In the genomic region with DNA sequence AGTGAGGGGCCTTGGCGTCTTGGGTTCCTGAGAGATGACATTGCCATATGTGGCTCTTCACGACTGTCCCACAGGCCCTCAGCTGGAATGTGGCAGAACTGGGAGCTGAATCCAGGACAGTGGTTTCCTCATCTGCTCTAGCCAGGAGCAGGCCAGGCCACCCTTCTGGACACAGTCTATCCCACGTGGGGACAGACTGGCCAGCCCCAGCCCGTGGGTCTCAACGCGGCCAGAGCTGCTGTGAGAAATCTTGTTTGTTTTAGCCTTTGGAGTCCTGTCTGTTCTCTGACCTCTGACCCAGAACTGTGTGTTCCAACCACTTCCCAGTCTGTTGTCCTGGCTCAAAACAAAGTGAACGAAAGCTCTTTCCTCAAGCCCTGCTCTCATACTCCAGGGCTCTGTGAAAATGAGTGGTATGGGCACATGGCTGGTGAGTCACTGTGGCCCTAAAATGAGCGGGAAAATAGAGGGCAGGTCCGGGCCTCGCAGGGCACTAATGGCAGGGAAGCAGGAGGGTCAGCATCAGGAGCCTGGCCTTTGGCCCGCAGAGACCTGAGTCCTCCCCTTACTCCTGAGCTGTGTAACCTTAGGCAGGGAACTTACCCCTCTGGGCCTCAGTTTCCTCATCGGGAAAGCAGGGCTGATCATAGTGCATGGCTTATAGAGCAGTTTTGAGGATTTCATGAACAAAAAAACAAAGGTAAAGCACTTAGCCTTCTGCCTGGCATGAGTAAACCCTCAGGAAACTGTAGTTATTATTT, we compare ENCODE assay signal across 10 cellular contexts. TPM values are rescaled to one million over a fixed set of nuclear protein-coding genes. Genes with fewer than 3 reads are reported as not detected.
DNase-seq lines count a peak whose midpoint lies in the region; ATAC-seq lines count a peak whose summit lies in the region.
"Had no signal": no experiment of that assay in that cellular context is flagged by ENCODE, and none has a peak within 500 bp of the region (broad histone marks: within the 10 kb centered on the region; RNA-seq: fewer than 3 reads in every experiment).

No MANE protein-coding gene starts in this region.

- H3K4me3 Mint-ChIP-seq in CD8-positive, alpha-beta memory T cell, result no peak overlapping the region

- peaks cover 46% of the 10 kb centered on the region for H3K4me1 ChIP-seq in GM23248 (ENCODE audit: insufficient read depth)
- no peaks in the 10 kb centered on the region for H3K4me1 ChIP-seq in CD8-positive, alpha-beta memory T cell (ENCODE audit: insufficient read depth, low read length)

- H3K9me3 ChIP-seq in GM23248 (ENCODE audit: low read depth), result no peaks in the 10 kb centered on the region
- no peaks in the 10 kb centered on the region for H3K9me3 ChIP-seq in CD8-positive, alpha-beta memory T cell (ENCODE audit: low read length)

- no peaks in the 10 kb centered on the region for H3K79me2 ChIP-seq in GM23248 (ENCODE audit: insufficient read depth)

- H4K20me1 ChIP-seq in GM23248 (ENCODE audit: insufficient read depth), result no peaks in the 10 kb centered on the region

- CTCF ChIA-PET in CD8-positive, alpha-beta memory T cell (lab: Charles Lee), result interaction anchor here (0.8 to 14.4 kb wide), 10 partner anchors 10 to 744 kb away, joined by 3 to 278 read pairs (median 4); no protein-coding TSS in a partner anchor

- 51 to 53% methylated on average over 12 of the region's 12 CpGs for WGBS in GM23248 (ENCODE audit: low coverage in 1 of 2, low lambda C conversion rate in 2 of 2, missing lambda C conversion rate in 2 of 2), 2 experiments

- DNase-seq in GM23248 (peak; percentile 66), caudate nucleus (lab: John Stamatoyannopoulos, UW) (peak in 14 of 61 donors; percentile 10 to 53 (median 30)), kidney tubule cell (ENCODE audit: low spot score) (peak; percentile 38), skeletal muscle cell (ENCODE audit: low read depth) (peak; percentile 91), T1000 (lab: John Stamatoyannopoulos, UW) (no peak)
- DNase-seq in CD8-positive, alpha-beta memory T cell, result no peak
- no peak for DNase-seq in activated naive CD4-positive, alpha-beta T cell treated with anti-CD3 and anti-CD28 coated beads, Interleukin-2, amount 50 U/mL, for 72 hours (ENCODE audit: low spot score in 2 of 2)
- DNase-seq: activated CD4-positive, alpha-beta T cell treated with anti-CD3 and anti-CD28 coated beads for 1 hour; NCI-H510A had no signal

- H3K27me3 ChIP-seq in GM23248 (replicated peaks; ENCODE audit: insufficient read depth), result no peaks in the 10 kb centered on the region
- H3K27me3 ChIP-seq in CD8-positive, alpha-beta memory T cell (ENCODE audit: insufficient read depth, low read length, poor library complexity, severe bottlenecking), result no peaks in the 10 kb centered on the region

- peaks cover 47% of the 10 kb centered on the region for H3F3A ChIP-seq in GM23248 (ENCODE audit: insufficient read depth)

- no peaks in the 10 kb centered on the region for H3K36me3 Mint-ChIP-seq in CD8-positive, alpha-beta memory T cell
- H3K36me3 Mint-ChIP-seq in activated naive CD4-positive, alpha-beta T cell treated with anti-CD3 and anti-CD28 coated beads, Interleukin-2, amount 50 U/mL, for 72 hours, result no peaks in the 10 kb centered on the region

- H3K4me3 ChIP-seq in GM23248, result peak overlapping the region; percentile 70
- H3K4me3 ChIP-seq in skeletal muscle cell (ENCODE audit: low read depth, low read length), result no peak overlapping the region
- H3K4me3 ChIP-seq in CD8-positive, alpha-beta memory T cell (ENCODE audit: low read length), result no peak overlapping the region

- H3K4me2 ChIP-seq in GM23248 (ENCODE audit: unreplicated experiment), result peak overlapping the region; percentile 88

- POLR2A ChIA-PET in CD8-positive, alpha-beta memory T cell (lab: Charles Lee), result no interaction called here

- peak overlapping the region; percentile 87 for H3K9ac ChIP-seq in GM23248

- peak overlapping the region in 2 of 8 donors; percentile 65 to 71 for H3K27ac Mint-ChIP-seq in CD8-positive, alpha-beta memory T cell
- no peak overlapping the region for H3K27ac Mint-ChIP-seq in activated naive CD4-positive, alpha-beta T cell treated with anti-CD3 and anti-CD28 coated beads, Interleukin-2, amount 50 U/mL, for 72 hours

- peaks cover 10 to 23% (median 18%) of the 10 kb centered on the region in 3 donors for H3K4me1 Mint-ChIP-seq in CD8-positive, alpha-beta memory T cell

- ATAC-seq in GM19328 (IDR thresholded peaks at IDR 0.05; ENCODE audit: unreplicated experiment), result no peak
- no peak for ATAC-seq in activated naive CD4-positive, alpha-beta T cell treated with anti-CD3 and anti-CD28 coated beads, Interleukin-2, amount 50 U/mL, for 72 hours

- H3K36me3 ChIP-seq in GM23248 (ENCODE audit: low read depth), result no peaks in the 10 kb centered on the region
- H3K36me3 ChIP-seq in CD8-positive, alpha-beta memory T cell (ENCODE audit: insufficient read depth, low read length), result no peaks in the 10 kb centered on the region

- H3K9me2 ChIP-seq in GM23248 (ENCODE audit: insufficient read depth), result no peaks in the 10 kb centered on the region

- H3K27me3 Mint-ChIP-seq in CD8-positive, alpha-beta memory T cell, result peaks cover 7 to 14% of the 10 kb centered on the region in 2 donors

- H3K9me3 Mint-ChIP-seq in CD8-positive, alpha-beta memory T cell, result no peaks in the 10 kb centered on the region
- H3K9me3 Mint-ChIP-seq in activated naive CD4-positive, alpha-beta T cell treated with anti-CD3 and anti-CD28 coated beads, Interleukin-2, amount 50 U/mL, for 72 hours, result no peaks in the 10 kb centered on the region

- H3K27ac ChIP-seq in GM23248 (peak overlapping the region; percentile 98), caudate nucleus (ENCODE audit: low read depth, low read length) (peak overlapping the region; percentile 92)
- no peak overlapping the region for H3K27ac ChIP-seq in CD8-positive, alpha-beta memory T cell (ENCODE audit: low read depth, low read length)

- H2AFZ ChIP-seq in GM23248, result peak overlapping the region; percentile 37; the same call in 1 of the 2 replicates

- in situ Hi-C loops in GM23248 (cut with MboI), result no loop called here

RNA-seq across cellular contexts. Expression of a gene that starts 34.8 kb away (rescaled TPM):
- total RNA-seq in GM23248 (2014; rRNA removed; shearing (Covaris generic)), result 144 and 174 TPM in 2 replicates
- 316 and 320 TPM in 2 replicates for polyA plus RNA-seq in GM23248 (2016; fragmentation: Nextera tagmentation; extraction: Ambion mirVana)
- 10 to 100 TPM; 22.2 to 25.0 TPM for total RNA-seq in CD8-positive, alpha-beta memory T cell
- polyA plus RNA-seq in CD8-positive, alpha-beta memory T cell, result 240 TPM
- 10 to 100 TPM; 28.4 to 48.4 TPM for total RNA-seq in activated naive CD4-positive, alpha-beta T cell treated with anti-CD3 and anti-CD28 coated beads, Interleukin-2, amount 50 U/mL, for 72 hours

Comparison
In these comparisons a context has a peak if more than half of its experiments do, and no peak if none do; other contexts are left out.
1. DNase-seq: peak in GM23248 (single experiment), kidney tubule cell (single experiment) and skeletal muscle cell (single experiment); none in CD8-positive, alpha-beta memory T cell (0 of 5), T1000 (single experiment) and activated naive CD4-positive, alpha-beta T cell treated with anti-CD3 and anti-CD28 coated beads, Interleukin-2, amount 50 U/mL, for 72 hours (0 of 2).